Comparison of ENCODE assay signal across 8 cellular contexts in the genomic region with DNA sequence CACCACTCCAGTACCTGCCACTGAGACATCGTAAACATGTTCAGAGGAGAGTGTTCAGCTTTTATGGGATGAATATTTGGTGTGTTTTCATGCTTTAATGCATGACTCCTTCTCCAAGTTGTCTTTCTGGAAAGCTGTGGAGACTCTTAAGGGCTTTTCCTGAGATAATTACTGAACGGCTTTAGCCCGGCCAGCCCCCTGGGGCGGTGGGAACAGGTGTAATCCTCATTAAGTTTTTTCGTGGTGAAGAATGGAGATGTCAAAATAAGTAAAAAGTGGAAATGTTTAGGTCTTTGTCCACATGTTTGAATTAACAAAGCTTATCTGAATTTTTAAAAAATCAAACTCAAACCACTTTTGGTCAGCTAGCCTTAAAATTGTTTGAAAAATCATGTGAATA. TPM values are rescaled to one million over a fixed set of nuclear protein-coding genes. Genes with fewer than 3 reads are reported as not detected.
DNase-seq lines count a peak whose midpoint lies in the region; ATAC-seq and TF ChIP-seq lines count a peak whose summit lies in the region.

No MANE protein-coding gene starts in this region.

- intact Hi-C loops in natural killer cell (cut with micrococcal nuclease), result loop anchor here (1.0 kb wide), 1 partner anchor 10 kb away; no protein-coding TSS in a partner anchor

- peak overlapping the region; percentile 70 for H3K4me3 ChIP-seq in BJ (ENCODE audit: low read depth, low read length)
- peak overlapping the region; percentile 63 for H3K4me3 ChIP-seq in Jurkat, Clone E6-1 (ENCODE audit: low read length)
- peak overlapping the region; percentile 67 for H3K4me3 ChIP-seq in choroid plexus epithelial cell (ENCODE audit: low read depth, low read length)

- no peaks in the 10 kb centered on the region for H3K27me3 ChIP-seq in BJ (ENCODE audit: control insufficient read depth, insufficient read depth, low read length)

- H3K9me3 Mint-ChIP-seq in natural killer cell, result no peaks in the 10 kb centered on the region

- no peaks in the 10 kb centered on the region for H3K36me3 ChIP-seq in BJ (ENCODE audit: control insufficient read depth, insufficient read depth, low read length)

- H3K27me3 Mint-ChIP-seq in natural killer cell (ENCODE audit: low read depth in 2 of 2), result no peaks in the 10 kb centered on the region

- ATAC-seq in natural killer cell (no peak), HG02981 (IDR thresholded peaks at IDR 0.05; ENCODE audit: unreplicated experiment) (no peak), HG02973 (IDR thresholded peaks at IDR 0.05; ENCODE audit: unreplicated experiment) (no peak)

- H3K27ac Mint-ChIP-seq in natural killer cell, result peak overlapping the region; percentile 93 to 96

- peaks cover 47 to 52% of the 10 kb centered on the region in 2 donors for H3K4me1 Mint-ChIP-seq in natural killer cell

- TF ChIP-seq CTCF in BJ (IDR thresholded peaks at IDR 0.05; ENCODE audit: insufficient read depth, low read depth, low read length) (no peak), choroid plexus epithelial cell (conservative IDR thresholded peaks at IDR 0.05; ENCODE audit: low read depth, low read length) (no peak), natural killer cell (IDR thresholded peaks at IDR 0.05) (no peak)

- POLR2A ChIA-PET in BJ (lab: Charles Lee), result no interaction called here

- H3K36me3 Mint-ChIP-seq in natural killer cell, result no peaks in the 10 kb centered on the region

- DNase-seq in BJ (ENCODE audit: low read depth) (no peak), choroid plexus epithelial cell (ENCODE audit: low read depth) (no peak), natural killer cell (no peak), occipital lobe (lab: John Stamatoyannopoulos, UW) (no peak)
- DNase-seq in Jurkat, Clone E6-1 (ENCODE audit: low read depth, low spot score), result no peak
- DNase-seq in activated CD8-positive, alpha-beta memory T cell treated with anti-CD3 and anti-CD28 coated beads, Interleukin-2, amount 50 U/mL, for 4 hours, result no peak

- CTCF ChIA-PET in BJ (lab: Yijun Ruan, JAX), result interaction anchor here (0.6 to 2.2 kb wide), 4 partner anchors 10 to 451 kb away, joined by 3 to 5 read pairs (median 4); no protein-coding TSS in a partner anchor

- peak overlapping the region; percentile 99 for H3K4me3 Mint-ChIP-seq in natural killer cell

RNA-seq across cellular contexts. Expression of a gene that starts 1.5 kb away (rescaled TPM):
- polyA plus RNA-seq in BJ (2011; rRNA removed), result 3.7 and 5.2 TPM in 2 replicates
- 12.9 and 15.5 TPM in 2 replicates for polyA minus RNA-seq in BJ (2011; rRNA and poly(A)+ RNA removed)
- polyA plus RNA-seq in Jurkat, Clone E6-1 (2012; ENCODE audit: insufficient read depth, insufficient read length), result 34.9 TPM
- total RNA-seq in natural killer cell, result 100 to 1,000 TPM; 325 to 434 (median 373) TPM
- total RNA-seq in occipital lobe, result 94.8 TPM
